Comparison of ENCODE assay signal across 1 cellular context in genomic region chr12:55730447-55730820, GRCh38.
TF ChIP-seq lines count a peak whose summit lies in the region.

No MANE protein-coding gene starts in this region.

TF ChIP-seq in endothelial cell of umbilical vein, 7 proteins besides CTCF, POLR2A, EP300 and RAD21:
- TF ChIP-seq POLR2AphosphoS5 (IDR thresholded peaks at IDR 0.05; ENCODE audit: insufficient read depth, low read depth, low read length) (no peak), JUN (IDR thresholded peaks at IDR 0.05; ENCODE audit: borderline replicate concordance, insufficient read depth, insufficient read length, low read depth) (no peak), EZH2 (IDR thresholded peaks at IDR 0.05; ENCODE audit: borderline replicate concordance, low read depth, low read length, severe bottlenecking) (no peak), MAX (IDR thresholded peaks at IDR 0.05; ENCODE audit: insufficient read depth, insufficient read length) (no peak), FOS (IDR thresholded peaks at IDR 0.05; ENCODE audit: borderline replicate concordance, insufficient read depth, low read length) (no peak), GATA2 (IDR thresholded peaks at IDR 0.05; ENCODE audit: insufficient read depth, insufficient read length, low read depth, low read length) (no peak), MYC (IDR thresholded peaks at IDR 0.05; ENCODE audit: low read depth, low read length) (no peak)
